8 cellular contexts compared by ENCODE assay signal in genomic region chr12:92570056-92570753, GRCh38.
A peak's percentile ranks its signal among the peaks of the same experiment; 100 is the strongest.
DNase-seq lines count a peak whose midpoint lies in the region; ATAC-seq, FAIRE-seq and TF ChIP-seq lines count a peak whose summit lies in the region.

No MANE protein-coding gene starts in this region.

- H3K4me3 ChIP-seq in fibroblast of pulmonary artery (replicated peaks; ENCODE audit: low read depth, low read length), result no peak overlapping the region

- FAIRE-seq in G401.6 (lab: Jason Lieb, UNC), result peak; percentile 66

- POLR2A ChIA-PET in activated CD8-positive, alpha-beta T cell treated with anti-CD3 and anti-CD28 coated beads, Interleukin-2, amount 10 ng/mL, durations not matched to agents 7 days and 5 days (lab: Charles Lee), result interaction anchor here (1.0 to 1.4 kb wide), 2 partner anchors 166 to 424 kb away, joined by 3 to 14 read pairs; partner anchors contain the start of gene BTG1

- peak; percentile 85 for ATAC-seq in GM21390 (IDR thresholded peaks at IDR 0.05; ENCODE audit: unreplicated experiment)
- ATAC-seq in HG03571 (IDR thresholded peaks at IDR 0.05; ENCODE audit: unreplicated experiment), result peak; percentile 83
- ATAC-seq in activated CD8-positive, alpha-beta T cell treated with anti-CD3 and anti-CD28 coated beads, Interleukin-2, amount 10 ng/mL, durations not matched to agents 7 days and 5 days, result peak; percentile 85

- no peak overlapping the region for H3K4me3 Mint-ChIP-seq in activated CD8-positive, alpha-beta T cell treated with anti-CD3 and anti-CD28 coated beads, Interleukin-2, amount 10 ng/mL, durations not matched to agents 7 days and 5 days
- no peak overlapping the region for H3K4me3 Mint-ChIP-seq in neural crest cell

- H3K27me3 Mint-ChIP-seq in activated CD8-positive, alpha-beta T cell treated with anti-CD3 and anti-CD28 coated beads, Interleukin-2, amount 10 ng/mL, durations not matched to agents 7 days and 5 days (ENCODE audit: low read depth), result no peaks in the 10 kb centered on the region
- no peaks in the 10 kb centered on the region for H3K27me3 Mint-ChIP-seq in neural crest cell (ENCODE audit: low read depth)

- DNase-seq in NCI-H526 (lab: John Stamatoyannopoulos, UW) (peak; percentile 90 to 92), fibroblast of pulmonary artery (ENCODE audit: low read depth) (peak; percentile 91), neural crest cell (ENCODE audit: low read depth, low spot score) (peak; percentile 76), amniotic stem cell (lab: John Stamatoyannopoulos, UW) (no peak)
- DNase-seq in activated CD8-positive, alpha-beta T cell treated with anti-CD3 and anti-CD28 coated beads, Interleukin-2, amount 10 ng/mL, durations not matched to agents 7 days and 5 days, result peak; percentile 71

- peaks cover 19% of the 10 kb centered on the region for H3K36me3 Mint-ChIP-seq in activated CD8-positive, alpha-beta T cell treated with anti-CD3 and anti-CD28 coated beads, Interleukin-2, amount 10 ng/mL, durations not matched to agents 7 days and 5 days (ENCODE audit: low read depth)
- no peaks in the 10 kb centered on the region for H3K36me3 Mint-ChIP-seq in neural crest cell (ENCODE audit: low read depth)

- no peak overlapping the region for H3K27ac Mint-ChIP-seq in activated CD8-positive, alpha-beta T cell treated with anti-CD3 and anti-CD28 coated beads, Interleukin-2, amount 10 ng/mL, durations not matched to agents 7 days and 5 days
- no peak overlapping the region for H3K27ac Mint-ChIP-seq in neural crest cell (ENCODE audit: unreplicated experiment)

- CTCF ChIA-PET in activated CD8-positive, alpha-beta T cell treated with anti-CD3 and anti-CD28 coated beads, Interleukin-2, amount 10 ng/mL, durations not matched to agents 7 days and 5 days (lab: Charles Lee), result interaction anchor here (0.6 to 5.2 kb wide), 42 partner anchors 9 to 1188 kb away, joined by 3 to 50 read pairs (median 4); partner anchors contain the start of gene BTG1

- TF ChIP-seq CTCF in fibroblast of pulmonary artery (IDR thresholded peaks at IDR 0.05; ENCODE audit: low read length, missing control alignments), result peak; percentile 70
- TF ChIP-seq CTCF in neural crest cell (conservative IDR thresholded peaks at IDR 0.05), result peak; percentile 91

- H3K4me1 Mint-ChIP-seq in activated CD8-positive, alpha-beta T cell treated with anti-CD3 and anti-CD28 coated beads, Interleukin-2, amount 10 ng/mL, durations not matched to agents 7 days and 5 days (ENCODE audit: low read depth), result peaks cover 12% of the 10 kb centered on the region
- peaks cover 44% of the 10 kb centered on the region for H3K4me1 Mint-ChIP-seq in neural crest cell

- peaks cover 9% of the 10 kb centered on the region for H3K9me3 Mint-ChIP-seq in activated CD8-positive, alpha-beta T cell treated with anti-CD3 and anti-CD28 coated beads, Interleukin-2, amount 10 ng/mL, durations not matched to agents 7 days and 5 days (ENCODE audit: insufficient read depth)
- H3K9me3 Mint-ChIP-seq in neural crest cell, result peaks cover 3% of the 10 kb centered on the region
